In the genomic region with DNA sequence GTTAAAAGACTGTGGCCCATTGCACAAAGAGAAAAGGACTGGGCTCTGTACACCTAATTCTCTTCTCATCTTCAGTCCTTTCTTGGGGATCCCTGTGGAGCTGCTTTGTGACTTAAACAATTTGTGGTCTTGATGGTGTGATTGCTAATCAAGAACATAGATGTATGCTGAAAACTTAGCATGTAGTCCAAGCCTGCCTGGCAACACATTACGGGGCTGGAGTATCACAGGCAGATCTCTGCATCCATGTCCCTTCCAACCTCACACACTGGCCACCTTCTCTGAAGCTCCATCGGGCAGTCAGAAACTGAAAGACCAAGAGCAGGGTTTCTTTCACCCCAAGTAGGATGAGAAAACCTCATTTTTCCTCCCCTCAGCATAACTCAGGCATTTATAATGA, we compare ENCODE assay signal across 22 cellular contexts.
DNase-seq lines count a peak whose midpoint lies in the region; ATAC-seq, FAIRE-seq and TF ChIP-seq lines count a peak whose summit lies in the region.
"Had no signal": no experiment of that assay in that cellular context is flagged by ENCODE, and none has a peak within 500 bp of the region (broad histone marks: within the 10 kb centered on the region; RNA-seq: fewer than 3 reads in every experiment).

No MANE protein-coding gene starts in this region.

- DNase-seq in DMS 273 (lab: John Stamatoyannopoulos, UW; ENCODE audit: unreplicated experiment) (peak; percentile 1), DMS 273 treated with DMSO at 0.1 percent for 48 hours (lab: John Stamatoyannopoulos, UW) (no peak), HepG2 (ENCODE audit: low spot score) (no peak), right lobe of liver (no peak), osteoblast (ENCODE audit: insufficient read length, low spot score, missing footprints) (peak; percentile 2), vagina (ENCODE audit: extremely low spot score in 2 of 2) (no peak)
- DNase-seq: Caco-2; CD4-positive, CD25-positive, alpha-beta regulatory T cell; CD8-positive, alpha-beta T cell; DMS53; DMS79 treated with DMSO at 0.1 percent for 48 hours; GF-D8; GOT3; H7; HCEC 1CT had no signal

- H3K4me2 ChIP-seq in HepG2 (ENCODE audit: low read depth, low read length) (no peak overlapping the region), osteoblast (ENCODE audit: insufficient read depth, low read length) (no peak overlapping the region)
- H3K4me2 ChIP-seq: BLaER1 had no signal

- H3K79me2 ChIP-seq in HepG2 (ENCODE audit: insufficient read depth, low read length) (no peaks in the 10 kb centered on the region), osteoblast (ENCODE audit: insufficient read depth, low read length) (no peaks in the 10 kb centered on the region)

- H3K27ac ChIP-seq in HepG2 (ENCODE audit: extremely low read length, insufficient read depth, low read length) (no peak overlapping the region), right lobe of liver (no peak overlapping the region), osteoblast (ENCODE audit: low read depth, low read length) (no peak overlapping the region), vagina (no peak overlapping the region)
- H3K27ac ChIP-seq: 22Rv1, BLaER1, C4-2B had no signal

- POLR2A ChIA-PET in HepG2 (lab: Yijun Ruan, JAX) = no interaction called here

- no peak for TF ChIP-seq POLR2A in HepG2 (IDR thresholded peaks at IDR 0.05; ENCODE audit: insufficient read depth in 1 of 2, low read depth in 2 of 2, low read length in 2 of 2)
- no peak for TF ChIP-seq POLR2A in right lobe of liver (IDR thresholded peaks at IDR 0.05)
- TF ChIP-seq POLR2A in vagina (IDR thresholded peaks at IDR 0.05) = no peak

- TF ChIP-seq CTCF in HepG2 (CRISPR knock-in tag; IDR thresholded peaks at IDR 0.05) = no peak
- TF ChIP-seq CTCF in right lobe of liver (IDR thresholded peaks at IDR 0.05) = no peak
- no peak for TF ChIP-seq CTCF in osteoblast (IDR thresholded peaks at IDR 0.05; ENCODE audit: extremely low read depth, low read depth, low read length)
- no peak for TF ChIP-seq CTCF in vagina (IDR thresholded peaks at IDR 0.05)

- intact Hi-C loops in HepG2 (cut with micrococcal nuclease; ENCODE audit: unreplicated experiment) (no loop called here), right lobe of liver (cut with DNase I) (no loop called here), vagina (cut with DNase I) (no loop called here)

- WGBS in HepG2 (ENCODE audit: low lambda C conversion rate) = 36% methylated on average over 2 of the region's 2 CpGs
- WGBS in right lobe of liver (ENCODE audit: insufficient coverage, low coverage, low lambda C conversion rate, missing lambda C conversion rate) = 67% methylated on average over 1 of the region's 2 CpGs

- H2AFZ ChIP-seq in HepG2 (ENCODE audit: low read length) (no peak overlapping the region), osteoblast (ENCODE audit: low read length) (no peak overlapping the region)

- TF ChIP-seq EP300 in HepG2 (IDR thresholded peaks at IDR 0.05; ENCODE audit: low read depth in 2 of 2, low read length in 2 of 2) (no peak), HepG2 (CRISPR knock-in tag; IDR thresholded peaks at IDR 0.05; ENCODE audit: borderline replicate concordance) (no peak)

- H3K4me3 ChIP-seq in HepG2 (replicated peaks in 1 of 3; ENCODE audit: insufficient read depth in 1 of 3, low read depth in 2 of 3, low read length in 3 of 3) (no peak overlapping the region), right lobe of liver (no peak overlapping the region), osteoblast (ENCODE audit: insufficient read depth, low read length) (no peak overlapping the region), vagina (no peak overlapping the region)
- H3K4me3 ChIP-seq: BLaER1 had no signal

- H3K9me3 ChIP-seq in HepG2 (ENCODE audit: low read length) (no peaks in the 10 kb centered on the region), right lobe of liver (no peaks in the 10 kb centered on the region), osteoblast (ENCODE audit: low read depth, low read length) (no peaks in the 10 kb centered on the region), vagina (no peaks in the 10 kb centered on the region)
- H3K9me3 ChIP-seq: Caco-2 had no signal

- no peaks in the 10 kb centered on the region for H3K36me3 ChIP-seq in HepG2 (replicated peaks in 1 of 2; ENCODE audit: control insufficient read depth in 1 of 2, insufficient read depth in 2 of 2, low read length in 2 of 2)
- no peaks in the 10 kb centered on the region for H3K36me3 ChIP-seq in right lobe of liver
- no peaks in the 10 kb centered on the region for H3K36me3 ChIP-seq in osteoblast (ENCODE audit: insufficient read depth, low read length)
- H3K36me3 ChIP-seq in vagina = no peaks in the 10 kb centered on the region
- H3K36me3 ChIP-seq: BLaER1 had no signal

- H3K9ac ChIP-seq in HepG2 (ENCODE audit: insufficient read depth, low read depth, low read length) = no peak overlapping the region
- H3K9ac ChIP-seq: BLaER1 had no signal

- no peak for TF ChIP-seq RAD21 in HepG2 (CRISPR knock-in tag; IDR thresholded peaks at IDR 0.05)

- peaks cover 0 to 3% of the 10 kb centered on the region in 2 experiments; a peak in 2 of 5 replicates for H3K27me3 ChIP-seq in HepG2 (ENCODE audit: control insufficient read depth in 1 of 2, insufficient read depth in 2 of 2, low read length in 2 of 2)
- H3K27me3 ChIP-seq in right lobe of liver = no peaks in the 10 kb centered on the region
- H3K27me3 ChIP-seq in osteoblast (ENCODE audit: insufficient read depth, low read length) = no peaks in the 10 kb centered on the region
- no peaks in the 10 kb centered on the region for H3K27me3 ChIP-seq in vagina
- H3K27me3 ChIP-seq: BLaER1 had no signal

- in situ Hi-C loops in HepG2 (cut with HindIII; ENCODE audit: extremely low pct_ligation_motif_present, low pct_unique_long_range_greater_than_20kb) = no loop called here

- no peak for ATAC-seq in HepG2
- ATAC-seq in right lobe of liver = no peak
- no peak for ATAC-seq in GM18502 (IDR thresholded peaks at IDR 0.05; ENCODE audit: poor library complexity, unreplicated experiment)
- ATAC-seq: CD8-positive, alpha-beta T cell had no signal

- H3K4me1 ChIP-seq in HepG2 (ENCODE audit: insufficient read depth, low read length) = no peaks in the 10 kb centered on the region
- H3K4me1 ChIP-seq in right lobe of liver = no peaks in the 10 kb centered on the region
- no peaks in the 10 kb centered on the region for H3K4me1 ChIP-seq in osteoblast (ENCODE audit: insufficient read depth, low read length)
- peaks cover 7% of the 10 kb centered on the region for H3K4me1 ChIP-seq in vagina
- H3K4me1 ChIP-seq: Caco-2 had no signal

- H4K20me1 ChIP-seq in HepG2 (ENCODE audit: insufficient read depth, low read length) = no peaks in the 10 kb centered on the region
- H4K20me1 ChIP-seq in osteoblast (ENCODE audit: insufficient read depth, low read length) = no peaks in the 10 kb centered on the region
- H4K20me1 ChIP-seq: BLaER1 had no signal

- no peak for FAIRE-seq in HepG2 (lab: Jason Lieb, UNC)
- FAIRE-seq: A204.1, GM12892, GM19239 had no signal

- BruUV-seq in HepG2 (replicated peaks; lab: Mats Ljungman, UMichigan) = no TSS peak

- CTCF ChIA-PET in HepG2 (lab: Yijun Ruan, JAX; ENCODE audit: low intra/inter-chr PET ratio, low total read pairs) = no interaction called here

TF ChIP-seq in HepG2, 621 proteins besides CTCF, POLR2A, EP300 and RAD21:
- TF ChIP-seq RFX5 (IDR thresholded peaks at IDR 0.05; ENCODE audit: low read depth, low read length) (peak; percentile 85), GPN1 (CRISPR knock-in tag; IDR thresholded peaks at IDR 0.05; ENCODE audit: borderline replicate concordance) (no peak), RCOR2 (CRISPR knock-in tag; IDR thresholded peaks at IDR 0.05) (no peak)

Comparison
In these comparisons a context has a peak if more than half of its experiments do, and no peak if none do; other contexts are left out.
1. DNase-seq: peak in DMS 273 (single experiment) and osteoblast (single experiment); none in DMS 273 treated with DMSO at 0.1 percent for 48 hours (single experiment), HepG2 (single experiment), right lobe of liver (0 of 3) and vagina (0 of 2).